In genomic region chr2:187478719-187479118, GRCh38 we compare ENCODE assay signal across 35 cellular contexts.
"Had no signal": no experiment of that assay in that cellular context is flagged by ENCODE, and none has a peak within 500 bp of the region (broad histone marks: within the 10 kb centered on the region; RNA-seq: fewer than 3 reads in every experiment).

No MANE protein-coding gene starts in this region.

- H3K4me1 ChIP-seq: ascending aorta had no signal

- H3K27me3 ChIP-seq: ascending aorta had no signal

- ATAC-seq: activated CD8-positive, alpha-beta memory T cell treated with anti-CD3 and anti-CD28 coated beads, Interleukin-2, amount 10 ng/mL, durations not matched to agents 7 days and 5 days had no signal

- H3K4me3 ChIP-seq: ascending aorta, PC-9 had no signal

- H2AFZ ChIP-seq: PC-9 had no signal

- H3K9me3 ChIP-seq: ascending aorta had no signal

- FAIRE-seq: RCC 7860 had no signal

- DNase-seq: activated B cell treated with CpG ODN at 0.5 μM for 24 hours; activated CD4-positive, alpha-beta memory T cell treated with anti-CD3 and anti-CD28 coated beads, Interleukin-2, amount 10 ng/mL, durations not matched to agents 7 days and 5 days; activated CD4-positive, alpha-beta T cell treated with anti-CD3 and anti-CD28 coated beads for 4 hours; activated CD4-positive, CD25-positive, alpha-beta regulatory T cell treated with anti-CD3 and anti-CD28 coated beads, Interleukin-2, amount 50 U/mL, for 72 hours; activated CD8-positive, alpha-beta memory T cell treated with anti-CD3 and anti-CD28 coated beads for 24 hours; activated CD8-positive, alpha-beta memory T cell treated with anti-CD3 and anti-CD28 coated beads, Interleukin-2, amount 10 ng/mL, durations not matched to agents 7 days and 5 days; activated CD8-positive, alpha-beta memory T cell treated with anti-CD3 and anti-CD28 coated beads, Interleukin-2, amount 50 U/mL, for 48 hours; activated effector memory CD4-positive, alpha-beta T cell treated with Interleukin-2 at 50 U/mL for 16 hours; activated naive CD4-positive, alpha-beta T cell treated with anti-CD3 and anti-CD28 coated beads, Interleukin-2, amount 10 ng/mL, durations not matched to agents 7 days and 5 days; activated T-cell treated with anti-CD3 and anti-CD28 coated beads, Interleukin-2, amount 50 U/mL, for 48 hours; amygdala; Karpas-422; KBM-7; MM.1S; MV-4-11; NCI-H1092; NCI-H1436 treated with DMSO at 0.1 percent for 48 hours; NCI-H1694 treated with DMSO at 0.1 percent for 48 hours; NCI-H2029 treated with DMSO at 0.1 percent for 48 hours; NCI-H2107; NCI-H2171; NCI-H510A; NCI-H526; NCI-H748 treated with DMSO at 0.1 percent for 48 hours; NK-92 treated with Interleukin-12 subunit alpha and Interleukin-12 subunit beta, amount 100 ng/mL, for 24 hours; PC-9; Right ventricle myocardium superior; SW 1271; T-helper 1 cell; T-helper 2 cell; T-helper 9 cell had no signal

- H3K27ac ChIP-seq: ascending aorta, PC-9, RWPE1, VCaP had no signal

- H3K4me2 ChIP-seq: PC-9 had no signal
